In the genomic region with DNA sequence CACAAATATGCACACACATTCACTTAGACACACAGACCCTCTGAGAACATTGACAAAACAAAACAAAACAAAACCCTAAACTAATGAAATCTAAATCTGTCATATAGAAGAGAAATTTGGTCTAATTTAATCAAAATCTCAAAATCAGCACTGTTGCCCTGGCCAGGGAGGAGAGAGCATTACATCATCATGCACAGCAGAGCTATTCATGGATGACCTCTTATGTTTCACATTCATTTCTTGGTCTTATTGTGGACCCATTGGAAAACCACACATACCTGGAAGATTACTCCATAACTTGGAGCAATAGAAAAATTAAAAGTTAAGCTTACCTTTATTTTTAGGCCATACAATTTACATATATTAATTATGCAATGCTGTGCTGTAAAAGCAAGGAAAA, we compare ENCODE assay signal across 1 cellular context.
TF ChIP-seq lines count a peak whose summit lies in the region.

No MANE protein-coding gene starts in this region.

TF ChIP-seq in WTC11, 78 proteins besides CTCF, POLR2A, EP300 and RAD21 (continued from another document):
- TF ChIP-seq, protein P1, sequence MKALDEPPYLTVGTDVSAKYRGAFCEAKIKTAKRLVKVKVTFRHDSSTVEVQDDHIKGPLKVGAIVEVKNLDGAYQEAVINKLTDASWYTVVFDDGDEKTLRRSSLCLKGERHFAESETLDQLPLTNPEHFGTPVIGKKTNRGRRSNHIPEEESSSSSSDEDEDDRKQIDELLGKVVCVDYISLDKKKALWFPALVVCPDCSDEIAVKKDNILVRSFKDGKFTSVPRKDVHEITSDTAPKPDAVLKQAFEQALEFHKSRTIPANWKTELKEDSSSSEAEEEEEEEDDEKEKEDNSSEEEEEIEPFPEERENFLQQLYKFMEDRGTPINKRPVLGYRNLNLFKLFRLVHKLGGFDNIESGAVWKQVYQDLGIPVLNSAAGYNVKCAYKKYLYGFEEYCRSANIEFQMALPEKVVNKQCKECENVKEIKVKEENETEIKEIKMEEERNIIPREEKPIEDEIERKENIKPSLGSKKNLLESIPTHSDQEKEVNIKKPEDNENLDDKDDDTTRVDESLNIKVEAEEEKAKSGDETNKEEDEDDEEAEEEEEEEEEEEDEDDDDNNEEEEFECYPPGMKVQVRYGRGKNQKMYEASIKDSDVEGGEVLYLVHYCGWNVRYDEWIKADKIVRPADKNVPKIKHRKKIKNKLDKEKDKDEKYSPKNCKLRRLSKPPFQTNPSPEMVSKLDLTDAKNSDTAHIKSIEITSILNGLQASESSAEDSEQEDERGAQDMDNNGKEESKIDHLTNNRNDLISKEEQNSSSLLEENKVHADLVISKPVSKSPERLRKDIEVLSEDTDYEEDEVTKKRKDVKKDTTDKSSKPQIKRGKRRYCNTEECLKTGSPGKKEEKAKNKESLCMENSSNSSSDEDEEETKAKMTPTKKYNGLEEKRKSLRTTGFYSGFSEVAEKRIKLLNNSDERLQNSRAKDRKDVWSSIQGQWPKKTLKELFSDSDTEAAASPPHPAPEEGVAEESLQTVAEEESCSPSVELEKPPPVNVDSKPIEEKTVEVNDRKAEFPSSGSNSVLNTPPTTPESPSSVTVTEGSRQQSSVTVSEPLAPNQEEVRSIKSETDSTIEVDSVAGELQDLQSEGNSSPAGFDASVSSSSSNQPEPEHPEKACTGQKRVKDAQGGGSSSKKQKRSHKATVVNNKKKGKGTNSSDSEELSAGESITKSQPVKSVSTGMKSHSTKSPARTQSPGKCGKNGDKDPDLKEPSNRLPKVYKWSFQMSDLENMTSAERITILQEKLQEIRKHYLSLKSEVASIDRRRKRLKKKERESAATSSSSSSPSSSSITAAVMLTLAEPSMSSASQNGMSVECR (CRISPR knock-in tag; IDR thresholded peaks at IDR 0.05; ENCODE audit: borderline replicate concordance) = no peak
- TF ChIP-seq ESRRA (CRISPR knock-in tag; IDR thresholded peaks at IDR 0.05; ENCODE audit: borderline replicate concordance) (no peak), NFATC4 (CRISPR knock-in tag; IDR thresholded peaks at IDR 0.05) (no peak), ZNF138 (CRISPR knock-in tag; conservative IDR thresholded peaks at IDR 0.05) (no peak), TEAD4 (CRISPR knock-in tag; IDR thresholded peaks at IDR 0.05) (no peak)
- TF ChIP-seq, protein P2, sequence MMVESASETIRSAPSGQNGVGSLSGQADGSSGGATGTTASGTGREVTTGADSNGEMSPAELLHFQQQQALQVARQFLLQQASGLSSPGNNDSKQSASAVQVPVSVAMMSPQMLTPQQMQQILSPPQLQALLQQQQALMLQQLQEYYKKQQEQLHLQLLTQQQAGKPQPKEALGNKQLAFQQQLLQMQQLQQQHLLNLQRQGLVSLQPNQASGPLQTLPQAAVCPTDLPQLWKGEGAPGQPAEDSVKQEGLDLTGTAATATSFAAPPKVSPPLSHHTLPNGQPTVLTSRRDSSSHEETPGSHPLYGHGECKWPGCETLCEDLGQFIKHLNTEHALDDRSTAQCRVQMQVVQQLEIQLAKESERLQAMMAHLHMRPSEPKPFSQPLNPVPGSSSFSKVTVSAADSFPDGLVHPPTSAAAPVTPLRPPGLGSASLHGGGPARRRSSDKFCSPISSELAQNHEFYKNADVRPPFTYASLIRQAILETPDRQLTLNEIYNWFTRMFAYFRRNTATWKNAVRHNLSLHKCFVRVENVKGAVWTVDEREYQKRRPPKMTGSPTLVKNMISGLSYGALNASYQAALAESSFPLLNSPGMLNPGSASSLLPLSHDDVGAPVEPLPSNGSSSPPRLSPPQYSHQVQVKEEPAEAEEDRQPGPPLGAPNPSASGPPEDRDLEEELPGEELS (CRISPR knock-in tag; IDR thresholded peaks at IDR 0.05) = no peak
- TF ChIP-seq, protein P3, sequence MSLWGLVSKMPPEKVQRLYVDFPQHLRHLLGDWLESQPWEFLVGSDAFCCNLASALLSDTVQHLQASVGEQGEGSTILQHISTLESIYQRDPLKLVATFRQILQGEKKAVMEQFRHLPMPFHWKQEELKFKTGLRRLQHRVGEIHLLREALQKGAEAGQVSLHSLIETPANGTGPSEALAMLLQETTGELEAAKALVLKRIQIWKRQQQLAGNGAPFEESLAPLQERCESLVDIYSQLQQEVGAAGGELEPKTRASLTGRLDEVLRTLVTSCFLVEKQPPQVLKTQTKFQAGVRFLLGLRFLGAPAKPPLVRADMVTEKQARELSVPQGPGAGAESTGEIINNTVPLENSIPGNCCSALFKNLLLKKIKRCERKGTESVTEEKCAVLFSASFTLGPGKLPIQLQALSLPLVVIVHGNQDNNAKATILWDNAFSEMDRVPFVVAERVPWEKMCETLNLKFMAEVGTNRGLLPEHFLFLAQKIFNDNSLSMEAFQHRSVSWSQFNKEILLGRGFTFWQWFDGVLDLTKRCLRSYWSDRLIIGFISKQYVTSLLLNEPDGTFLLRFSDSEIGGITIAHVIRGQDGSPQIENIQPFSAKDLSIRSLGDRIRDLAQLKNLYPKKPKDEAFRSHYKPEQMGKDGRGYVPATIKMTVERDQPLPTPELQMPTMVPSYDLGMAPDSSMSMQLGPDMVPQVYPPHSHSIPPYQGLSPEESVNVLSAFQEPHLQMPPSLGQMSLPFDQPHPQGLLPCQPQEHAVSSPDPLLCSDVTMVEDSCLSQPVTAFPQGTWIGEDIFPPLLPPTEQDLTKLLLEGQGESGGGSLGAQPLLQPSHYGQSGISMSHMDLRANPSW (CRISPR knock-in tag; conservative IDR thresholded peaks at IDR 0.05; ENCODE audit: low read depth) = no peak
- TF ChIP-seq, protein P4, sequence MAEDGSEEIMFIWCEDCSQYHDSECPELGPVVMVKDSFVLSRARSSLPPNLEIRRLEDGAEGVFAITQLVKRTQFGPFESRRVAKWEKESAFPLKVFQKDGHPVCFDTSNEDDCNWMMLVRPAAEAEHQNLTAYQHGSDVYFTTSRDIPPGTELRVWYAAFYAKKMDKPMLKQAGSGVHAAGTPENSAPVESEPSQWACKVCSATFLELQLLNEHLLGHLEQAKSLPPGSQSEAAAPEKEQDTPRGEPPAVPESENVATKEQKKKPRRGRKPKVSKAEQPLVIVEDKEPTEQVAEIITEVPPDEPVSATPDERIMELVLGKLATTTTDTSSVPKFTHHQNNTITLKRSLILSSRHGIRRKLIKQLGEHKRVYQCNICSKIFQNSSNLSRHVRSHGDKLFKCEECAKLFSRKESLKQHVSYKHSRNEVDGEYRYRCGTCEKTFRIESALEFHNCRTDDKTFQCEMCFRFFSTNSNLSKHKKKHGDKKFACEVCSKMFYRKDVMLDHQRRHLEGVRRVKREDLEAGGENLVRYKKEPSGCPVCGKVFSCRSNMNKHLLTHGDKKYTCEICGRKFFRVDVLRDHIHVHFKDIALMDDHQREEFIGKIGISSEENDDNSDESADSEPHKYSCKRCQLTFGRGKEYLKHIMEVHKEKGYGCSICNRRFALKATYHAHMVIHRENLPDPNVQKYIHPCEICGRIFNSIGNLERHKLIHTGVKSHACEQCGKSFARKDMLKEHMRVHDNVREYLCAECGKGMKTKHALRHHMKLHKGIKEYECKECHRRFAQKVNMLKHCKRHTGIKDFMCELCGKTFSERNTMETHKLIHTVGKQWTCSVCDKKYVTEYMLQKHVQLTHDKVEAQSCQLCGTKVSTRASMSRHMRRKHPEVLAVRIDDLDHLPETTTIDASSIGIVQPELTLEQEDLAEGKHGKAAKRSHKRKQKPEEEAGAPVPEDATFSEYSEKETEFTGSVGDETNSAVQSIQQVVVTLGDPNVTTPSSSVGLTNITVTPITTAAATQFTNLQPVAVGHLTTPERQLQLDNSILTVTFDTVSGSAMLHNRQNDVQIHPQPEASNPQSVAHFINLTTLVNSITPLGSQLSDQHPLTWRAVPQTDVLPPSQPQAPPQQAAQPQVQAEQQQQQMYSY (CRISPR knock-in tag; IDR thresholded peaks at IDR 0.05) = no peak
